Comparison of ENCODE assay signal across 9 cellular contexts in genomic region chr14:73613046-73613383, GRCh38. TPM values are rescaled to one million over a fixed set of nuclear protein-coding genes. Genes with fewer than 3 reads are reported as not detected.
DNase-seq lines count a peak whose midpoint lies in the region; ATAC-seq and TF ChIP-seq lines count a peak whose summit lies in the region.
"Had no signal": no experiment of that assay in that cellular context is flagged by ENCODE, and none has a peak within 500 bp of the region (broad histone marks: within the 10 kb centered on the region; RNA-seq: fewer than 3 reads in every experiment).

No MANE protein-coding gene starts in this region.

- peak overlapping the region; percentile 87 for H3K4me3 ChIP-seq in coronary artery
- peak overlapping the region; percentile 51 for H3K4me3 ChIP-seq in mononuclear cell (ENCODE audit: low read length)

- no peak for TF ChIP-seq CTCF in coronary artery (IDR thresholded peaks at IDR 0.05)

- ATAC-seq in GM21390 (IDR thresholded peaks at IDR 0.05; ENCODE audit: unreplicated experiment) (peak; percentile 9), HG03097 (IDR thresholded peaks at IDR 0.05; ENCODE audit: low FRiP score, unreplicated experiment) (no peak)

- H3K27ac ChIP-seq in coronary artery, result peak overlapping the region; percentile 80 to 92

- DNase-seq in NCI-H1694 treated with DMSO at 0.1 percent for 48 hours (lab: John Stamatoyannopoulos, UW), result peak; percentile 30
- DNase-seq in coronary artery (ENCODE audit: low spot score), result no peak
- DNase-seq in iPS-NIHi7 (ENCODE audit: extremely low spot score), result no peak
- no peak for DNase-seq in NCI-H226
- DNase-seq in kidney tubule cell (ENCODE audit: low spot score), result no peak

- H3K9me3 ChIP-seq in mononuclear cell (ENCODE audit: low read depth, low read length), result no peaks in the 10 kb centered on the region

- H3K4me1 ChIP-seq in mononuclear cell (ENCODE audit: insufficient read depth, low read length), result peaks cover 8% of the 10 kb centered on the region

- H3K27me3 ChIP-seq in mononuclear cell (ENCODE audit: insufficient read depth, low read length), result peaks cover 5% of the 10 kb centered on the region

RNA-seq across cellular contexts. Expression of gene ACOT6, which starts 0.7 kb away (rescaled TPM):
- not detected for total RNA-seq in mononuclear cell

RNA-seq across cellular contexts. Expression of gene ACOT4, which starts 21.3 kb away (rescaled TPM):
- 0.42 TPM for total RNA-seq in mononuclear cell

RNA-seq across cellular contexts. Expression of gene DNAL1, which starts 31.8 kb away (rescaled TPM):
- 1.5 TPM for total RNA-seq in mononuclear cell

RNA-seq across cellular contexts. Expression of gene ACOT2, which starts 44.0 kb away (rescaled TPM):
- 12.9 TPM for total RNA-seq in mononuclear cell

RNA-seq across cellular contexts. Expression of gene HEATR4, which starts 54.3 kb away (rescaled TPM):
- total RNA-seq in mononuclear cell, result 0.10 TPM
- total RNA-seq: SK-MEL-5 had no signal
